ENCODE assay signal across 25 cellular contexts in genomic region chr12:69602954-69603353, GRCh38. TPM values are rescaled to one million over a fixed set of nuclear protein-coding genes. Genes with fewer than 3 reads are reported as not detected.
DNase-seq lines count a peak whose midpoint lies in the region; ATAC-seq and TF ChIP-seq lines count a peak whose summit lies in the region.
"Had no signal": no experiment of that assay in that cellular context is flagged by ENCODE, and none has a peak within 500 bp of the region (broad histone marks: within the 10 kb centered on the region; RNA-seq: fewer than 3 reads in every experiment).

No MANE protein-coding gene starts in this region.

- H3K27me3 Mint-ChIP-seq in natural killer cell (ENCODE audit: low read depth in 2 of 2): peaks cover 0 to 2% of the 10 kb centered on the region in 2 donors
- no peaks in the 10 kb centered on the region for H3K27me3 Mint-ChIP-seq in natural killer cell treated with Interleukin-12 subunit alpha and Interleukin-12 subunit beta and Interleukin-15 and Interleukin-18, amount 100 ng/mL, for 72 hours
- H3K27me3 Mint-ChIP-seq in activated T-helper 1 cell treated with anti-CD3 and anti-CD28 coated beads, Interleukin-12 subunit alpha, Interleukin-12 subunit beta, Interleukin-2, Interleukin-4 antibody, amounts not matched to agents 30 ng/mL and 10 ng/mL and 1 ng/mL, durations not matched to agents 14 hours and 24 hours and 36 hours (ENCODE audit: insufficient read depth): no peaks in the 10 kb centered on the region
- H3K27me3 Mint-ChIP-seq: activated naive CD8-positive, alpha-beta T cell; CD4-positive, alpha-beta T cell; naive thymus-derived CD4-positive, alpha-beta T cell had no signal

- 0 out of 2 replicates have a peak, but pooled peaks cover 4% of the 10 kb centered on the region for H3F3A ChIP-seq in Loucy (ENCODE audit: low read depth)

- intact Hi-C loops in natural killer cell (cut with micrococcal nuclease): no loop called here
- intact Hi-C loops in activated T-helper 1 cell treated with anti-CD3 and anti-CD28 coated beads, Interleukin-12 subunit alpha, Interleukin-12 subunit beta, Interleukin-2, Interleukin-4 antibody, amounts not matched to agents 30 ng/mL and 10 ng/mL and 1 ng/mL, durations not matched to agents 14 hours and 24 hours and 36 hours (cut with micrococcal nuclease): no loop called here

- peaks cover 54% of the 10 kb centered on the region for H3K36me3 ChIP-seq in Loucy (ENCODE audit: insufficient read depth, low read length)

- H3K4me3 Mint-ChIP-seq in natural killer cell: no peak overlapping the region
- no peak overlapping the region for H3K4me3 Mint-ChIP-seq in natural killer cell treated with Interleukin-12 subunit alpha and Interleukin-12 subunit beta and Interleukin-15 and Interleukin-18, amount 100 ng/mL, for 72 hours
- H3K4me3 Mint-ChIP-seq in activated T-helper 1 cell treated with anti-CD3 and anti-CD28 coated beads, Interleukin-12 subunit alpha, Interleukin-12 subunit beta, Interleukin-2, Interleukin-4 antibody, amounts not matched to agents 30 ng/mL and 10 ng/mL and 1 ng/mL, durations not matched to agents 14 hours and 24 hours and 36 hours: no peak overlapping the region
- H3K4me3 Mint-ChIP-seq: activated naive CD8-positive, alpha-beta T cell; CD4-positive, alpha-beta T cell; naive thymus-derived CD4-positive, alpha-beta T cell had no signal

- no peak overlapping the region for H3K4me2 ChIP-seq in Loucy (ENCODE audit: low read depth, low read length, poor library complexity, severe bottlenecking)

- peak overlapping the region; percentile 28 to 53 for H3K27ac Mint-ChIP-seq in natural killer cell
- no peak overlapping the region for H3K27ac Mint-ChIP-seq in natural killer cell treated with Interleukin-12 subunit alpha and Interleukin-12 subunit beta and Interleukin-15 and Interleukin-18, amount 100 ng/mL, for 72 hours
- peak overlapping the region; percentile 13 for H3K27ac Mint-ChIP-seq in activated T-helper 1 cell treated with anti-CD3 and anti-CD28 coated beads, Interleukin-12 subunit alpha, Interleukin-12 subunit beta, Interleukin-2, Interleukin-4 antibody, amounts not matched to agents 30 ng/mL and 10 ng/mL and 1 ng/mL, durations not matched to agents 14 hours and 24 hours and 36 hours
- H3K27ac Mint-ChIP-seq: activated naive CD8-positive, alpha-beta T cell; CD4-positive, alpha-beta T cell had no signal

- no peaks in the 10 kb centered on the region for H3K9me2 ChIP-seq in Loucy (replicated peaks; ENCODE audit: low read depth, low read length)

- no peak overlapping the region for H3K4me3 ChIP-seq in Loucy (ENCODE audit: low read length, poor library complexity, severe bottlenecking)
- no peak overlapping the region for H3K4me3 ChIP-seq in retinal pigment epithelial cell (ENCODE audit: low read length)
- H3K4me3 ChIP-seq: thyroid gland had no signal

- TF ChIP-seq CTCF in natural killer cell (IDR thresholded peaks at IDR 0.05) (no peak), Loucy (conservative IDR thresholded peaks at IDR 0.05; ENCODE audit: low read length) (peak; percentile 37), retinal pigment epithelial cell (conservative IDR thresholded peaks at IDR 0.05; ENCODE audit: low read depth, low read length) (peak; percentile 6), GM20000 (IDR thresholded peaks at IDR 0.05; ENCODE audit: extremely low read depth, missing control alignments) (no peak)

- DNase-seq in natural killer cell (no peak), retinal pigment epithelial cell (ENCODE audit: low read depth) (no peak), GM20000 (ENCODE audit: low spot score) (no peak), pons (ENCODE audit: low spot score) (no peak)
- no peak for DNase-seq in natural killer cell treated with Interleukin-12 subunit alpha and Interleukin-12 subunit beta and Interleukin-15 and Interleukin-18, amount 100 ng/mL, for 72 hours (ENCODE audit: low spot score)
- no peak for DNase-seq in activated T-helper 1 cell treated with anti-CD3 and anti-CD28 coated beads, Interleukin-12 subunit alpha, Interleukin-12 subunit beta, Interleukin-2, Interleukin-4 antibody, amounts not matched to agents 30 ng/mL and 10 ng/mL and 1 ng/mL, durations not matched to agents 14 hours and 24 hours and 36 hours (ENCODE audit: low spot score)
- no peak for DNase-seq in activated CD4-positive, CD25-positive, alpha-beta regulatory T cell (lab: John Stamatoyannopoulos, UW)
- DNase-seq: activated CD4-positive, alpha-beta T cell treated with anti-CD3 and anti-CD28 coated beads for 1 hour; activated CD8-positive, alpha-beta memory T cell treated with anti-CD3 and anti-CD28 coated beads for 24 hours; activated T-cell treated with anti-CD3 and anti-CD28 coated beads, Interleukin-2, amount 50 U/mL, for 48 hours; CD4-positive, alpha-beta T cell; effector memory CD4-positive, alpha-beta T cell; glutamatergic neuron; naive thymus-derived CD4-positive, alpha-beta T cell; NCI-H226; posterior cingulate gyrus; stimulated activated naive CD4-positive, alpha-beta T cell treated with Interleukin-2 at 50 U/mL for 16 hours; thyroid gland had no signal

- H3K79me2 ChIP-seq in Loucy (ENCODE audit: insufficient read depth, low read length): no peaks in the 10 kb centered on the region

- H3K27me3 ChIP-seq in Loucy (ENCODE audit: insufficient read depth, low read length, poor library complexity, severe bottlenecking): no peaks in the 10 kb centered on the region
- H3K27me3 ChIP-seq: thyroid gland had no signal

- peaks cover 20% of the 10 kb centered on the region for H3K36me3 Mint-ChIP-seq in natural killer cell
- peaks cover 29% of the 10 kb centered on the region for H3K36me3 Mint-ChIP-seq in natural killer cell treated with Interleukin-12 subunit alpha and Interleukin-12 subunit beta and Interleukin-15 and Interleukin-18, amount 100 ng/mL, for 72 hours
- peaks cover 36% of the 10 kb centered on the region for H3K36me3 Mint-ChIP-seq in activated T-helper 1 cell treated with anti-CD3 and anti-CD28 coated beads, Interleukin-12 subunit alpha, Interleukin-12 subunit beta, Interleukin-2, Interleukin-4 antibody, amounts not matched to agents 30 ng/mL and 10 ng/mL and 1 ng/mL, durations not matched to agents 14 hours and 24 hours and 36 hours (ENCODE audit: low read depth)

- no peaks in the 10 kb centered on the region for H3K9me3 Mint-ChIP-seq in natural killer cell
- H3K9me3 Mint-ChIP-seq in natural killer cell treated with Interleukin-12 subunit alpha and Interleukin-12 subunit beta and Interleukin-15 and Interleukin-18, amount 100 ng/mL, for 72 hours: no peaks in the 10 kb centered on the region
- peaks cover 7% of the 10 kb centered on the region for H3K9me3 Mint-ChIP-seq in activated T-helper 1 cell treated with anti-CD3 and anti-CD28 coated beads, Interleukin-12 subunit alpha, Interleukin-12 subunit beta, Interleukin-2, Interleukin-4 antibody, amounts not matched to agents 30 ng/mL and 10 ng/mL and 1 ng/mL, durations not matched to agents 14 hours and 24 hours and 36 hours
- H3K9me3 Mint-ChIP-seq: CD4-positive, alpha-beta T cell had no signal

- peaks cover 0 to 6% of the 10 kb centered on the region in 2 donors for H3K4me1 Mint-ChIP-seq in natural killer cell
- no peaks in the 10 kb centered on the region for H3K4me1 Mint-ChIP-seq in natural killer cell treated with Interleukin-12 subunit alpha and Interleukin-12 subunit beta and Interleukin-15 and Interleukin-18, amount 100 ng/mL, for 72 hours (ENCODE audit: low read depth in 2 of 2)
- no peaks in the 10 kb centered on the region for H3K4me1 Mint-ChIP-seq in activated T-helper 1 cell treated with anti-CD3 and anti-CD28 coated beads, Interleukin-12 subunit alpha, Interleukin-12 subunit beta, Interleukin-2, Interleukin-4 antibody, amounts not matched to agents 30 ng/mL and 10 ng/mL and 1 ng/mL, durations not matched to agents 14 hours and 24 hours and 36 hours (ENCODE audit: low read depth)

- ATAC-seq in natural killer cell: no peak
- no peak for ATAC-seq in natural killer cell treated with Interleukin-12 subunit alpha and Interleukin-12 subunit beta and Interleukin-15 and Interleukin-18, amount 100 ng/mL, for 72 hours
- ATAC-seq: naive thymus-derived CD4-positive, alpha-beta T cell had no signal

- H4K20me1 ChIP-seq in Loucy (ENCODE audit: insufficient read depth, low read length, poor library complexity, severe bottlenecking): peaks cover 8% of the 10 kb centered on the region

- H3K4me1 ChIP-seq in Loucy (ENCODE audit: insufficient read depth, low read length, poor library complexity, severe bottlenecking): peaks cover under 1% of the 10 kb centered on the region
- H3K4me1 ChIP-seq: thyroid gland had no signal

- no peak overlapping the region for H2AFZ ChIP-seq in Loucy (ENCODE audit: low read length)

- no peaks in the 10 kb centered on the region for H3K9me3 ChIP-seq in Loucy (ENCODE audit: insufficient read depth, low read depth, low read length)
- H3K9me3 ChIP-seq: thyroid gland had no signal

- H3K9ac ChIP-seq in Loucy (ENCODE audit: low read depth, low read length, poor library complexity, severe bottlenecking): no peak overlapping the region

RNA-seq across cellular contexts. Expression of gene LRRC10, which starts 7.8 kb away (rescaled TPM):
- not detected for total RNA-seq in natural killer cell
- total RNA-seq in natural killer cell treated with Interleukin-12 subunit alpha and Interleukin-12 subunit beta and Interleukin-15 and Interleukin-18, amount 100 ng/mL, for 72 hours: not detected
- total RNA-seq in activated T-helper 1 cell treated with anti-CD3 and anti-CD28 coated beads, Interleukin-12 subunit alpha, Interleukin-12 subunit beta, Interleukin-2, Interleukin-4 antibody, amounts not matched to agents 30 ng/mL and 10 ng/mL and 1 ng/mL, durations not matched to agents 14 hours and 24 hours and 36 hours: not detected in 2 replicates
- total RNA-seq: astrocyte; CD4-positive, alpha-beta T cell; cerebellum; fibroblast of lung; MCF 10A; mesenteric fat pad; naive thymus-derived CD4-positive, alpha-beta T cell; thyroid gland had no signal

RNA-seq across cellular contexts. Expression of gene CCT2, which starts 17.7 kb away (rescaled TPM):
- total RNA-seq in natural killer cell: 100 to 1,000 TPM; 154 to 171 (median 171) TPM
- 100 to 1,000 TPM; 225 to 394 TPM for total RNA-seq in natural killer cell treated with Interleukin-12 subunit alpha and Interleukin-12 subunit beta and Interleukin-15 and Interleukin-18, amount 100 ng/mL, for 72 hours
- total RNA-seq in activated T-helper 1 cell treated with anti-CD3 and anti-CD28 coated beads, Interleukin-12 subunit alpha, Interleukin-12 subunit beta, Interleukin-2, Interleukin-4 antibody, amounts not matched to agents 30 ng/mL and 10 ng/mL and 1 ng/mL, durations not matched to agents 14 hours and 24 hours and 36 hours: 442 and 447 TPM in 2 replicates

Comparison
In these comparisons a context has a peak if more than half of its experiments do, and no peak if none do; other contexts are left out.
1. H3K27ac Mint-ChIP-seq: peak in natural killer cell (2 of 2) and activated T-helper 1 cell treated with anti-CD3 and anti-CD28 coated beads, Interleukin-12 subunit alpha, Interleukin-12 subunit beta, Interleukin-2, Interleukin-4 antibody, amounts not matched to agents 30 ng/mL and 10 ng/mL and 1 ng/mL, durations not matched to agents 14 hours and 24 hours and 36 hours (single experiment); none in natural killer cell treated with Interleukin-12 subunit alpha and Interleukin-12 subunit beta and Interleukin-15 and Interleukin-18, amount 100 ng/mL, for 72 hours (0 of 2).
2. CTCF ChIP-seq: peak in Loucy (single experiment) and retinal pigment epithelial cell (single experiment); none in natural killer cell (single experiment) and GM20000 (single experiment).